Comparison of ENCODE assay signal across 25 cellular contexts in genomic region chr4:116478343-116478742, GRCh38.
"Had no signal": no experiment of that assay in that cellular context is flagged by ENCODE, and none has a peak within 500 bp of the region (broad histone marks: within the 10 kb centered on the region; RNA-seq: fewer than 3 reads in every experiment).

No MANE protein-coding gene starts in this region.

- FAIRE-seq: pancreas, urothelium cell line had no signal

- H3K4me3 ChIP-seq: pancreas, psoas muscle, skin epidermis, smooth muscle cell, spleen, suprapubic skin, testis, tibial artery, transverse colon, vagina had no signal

- H3K36me3 ChIP-seq: neutrophil, pancreas, spleen, suprapubic skin, tibial artery, transverse colon, vagina had no signal

- H3K4me1 ChIP-seq: pancreas, psoas muscle, spleen, suprapubic skin, testis, tibial artery, transverse colon, vagina had no signal

- H3K27me3 ChIP-seq: neutrophil, pancreas, spleen, suprapubic skin, testis, tibial artery, transverse colon, vagina had no signal

- H3K27ac ChIP-seq: neutrophil, pancreas, psoas muscle, skin epidermis, spleen, suprapubic skin, testis, tibial artery, transverse colon, vagina had no signal

- DNase-seq: nephron progenitor cell; nucleus accumbens; psoas muscle; spleen; stimulated activated CD4-positive, alpha-beta T cell treated with anti-CD3 and anti-CD28 coated beads, Interleukin-12 subunit alpha, Interleukin-12 subunit beta, amount 100 ng/mL, for 4 hours; stimulated activated CD4-positive, alpha-beta T cell treated with anti-CD3 and anti-CD28 coated beads, Interleukin-1b, Interleukin-23, amount 100 ng/mL, for 48 hours; stimulated activated CD4-positive, alpha-beta T cell treated with anti-CD3 and anti-CD28 coated beads, Interleukin-4, amount 100 ng/mL, for 1 hour; stimulated activated CD4-positive, alpha-beta T cell treated with anti-CD3 and anti-CD28 coated beads, Interleukin-4, amount 100 ng/mL, for 4 hours; stimulated activated CD8-positive, alpha-beta memory T cell treated with anti-CD3 and anti-CD28 coated beads, Interleukin-4, amount 100 ng/mL, for 48 hours; stimulated activated naive CD4-positive, alpha-beta T cell; stimulated activated naive CD8-positive, alpha-beta T cell treated with anti-CD3 and anti-CD28 coated beads, Interleukin-15, amount 100 ng/mL, for 72 hours; stimulated activated naive CD8-positive, alpha-beta T cell treated with anti-CD3 and anti-CD28 coated beads, Interleukin-15, Interleukin-2, amounts not matched to agents 100 U/mL and 50 U/mL, for 24 hours; substantia nigra; testis; tibial artery; transverse colon had no signal

- H3K4me2 ChIP-seq: smooth muscle cell had no signal

- ATAC-seq: naive thymus-derived CD8-positive, alpha-beta T cell; pancreas; psoas muscle; right cardiac atrium; stimulated activated naive CD8-positive, alpha-beta T cell treated with anti-CD3 and anti-CD28 coated beads, Interleukin-15, amount 100 ng/mL, for 72 hours; stimulated activated naive CD8-positive, alpha-beta T cell treated with anti-CD3 and anti-CD28 coated beads, Interleukin-15, Interleukin-2, amounts not matched to agents 100 U/mL and 50 U/mL, for 24 hours had no signal

- H3K9me3 ChIP-seq: neutrophil, pancreas, psoas muscle, suprapubic skin, testis, tibial artery, transverse colon, vagina had no signal
